In the genomic region with DNA sequence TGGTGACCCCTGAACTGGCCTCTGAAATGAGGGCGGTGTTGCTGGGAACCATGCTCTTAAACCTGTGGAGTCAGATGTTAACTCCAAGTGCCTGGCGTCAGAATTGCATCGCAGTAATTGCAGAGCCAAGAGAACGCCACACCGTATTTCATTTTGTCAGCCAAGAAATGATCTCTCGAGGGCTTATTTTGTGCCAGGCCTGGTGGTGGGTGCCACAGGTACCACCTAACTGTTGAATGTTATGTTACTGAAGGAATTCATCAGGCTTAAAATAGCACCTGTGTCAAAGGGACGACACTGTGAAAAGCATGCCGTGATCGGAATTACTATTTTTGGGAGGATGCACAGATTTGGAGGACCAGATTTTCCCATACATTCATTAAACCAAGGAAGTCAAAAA, we compare ENCODE assay signal across 24 cellular contexts.
"Had no signal": no experiment of that assay in that cellular context is flagged by ENCODE, and none has a peak within 500 bp of the region (broad histone marks: within the 10 kb centered on the region; RNA-seq: fewer than 3 reads in every experiment).

No MANE protein-coding gene starts in this region.

- H3K4me3 ChIP-seq: stomach, suprapubic skin, testis, thoracic aorta, thyroid gland, tibial artery, tibial nerve, transverse colon, upper lobe of left lung, upper lobe of right lung, uterus, vagina had no signal

- H3K36me3 ChIP-seq: stomach, suprapubic skin, thoracic aorta, thyroid gland, tibial artery, tibial nerve, transverse colon, upper lobe of left lung, upper lobe of right lung, uterus, vagina had no signal

- H3K27ac ChIP-seq: stomach, suprapubic skin, testis, thoracic aorta, thyroid gland, tibial artery, tibial nerve, transverse colon, upper lobe of left lung, upper lobe of right lung, uterus, vagina had no signal

- H3K4me1 ChIP-seq: stomach, suprapubic skin, testis, thyroid gland, tibial artery, tibial nerve, transverse colon, upper lobe of left lung, upper lobe of right lung, uterus, vagina had no signal

- H3K9me3 ChIP-seq: suprapubic skin, testis, thoracic aorta, thyroid gland, tibial artery, upper lobe of right lung, uterus, vagina had no signal

- DNase-seq: stimulated activated CD4-positive, alpha-beta T cell treated with anti-CD3 and anti-CD28 coated beads, Interleukin-2, amount 100 ng/mL, for 48 hours; stimulated activated CD4-positive, alpha-beta T cell treated with anti-CD3 and anti-CD28 coated beads, Interleukin-4, amount 100 ng/mL, for 1 hour; stimulated activated CD4-positive, alpha-beta T cell treated with anti-CD3 and anti-CD28 coated beads, Interleukin-4, amount 100 ng/mL, for 24 hours; stimulated activated CD4-positive, alpha-beta T cell treated with anti-CD3 and anti-CD28 coated beads, Interleukin-4, amount 100 ng/mL, for 4 hours; stimulated activated CD8-positive, alpha-beta memory T cell treated with anti-CD3 and anti-CD28 coated beads, Interleukin-4, amount 100 ng/mL, for 48 hours; stimulated activated naive B cell treated with anti-CD40 and anti-IgM and Interleukin-4, amounts not matched to agents 10 μg/mL and 1 μg/mL and 100 μg/mL, for 72 hours; stimulated activated naive CD4-positive, alpha-beta T cell; stimulated activated naive CD4-positive, alpha-beta T cell treated with Interleukin-2 at 50 U/mL for 16 hours; stimulated activated naive CD8-positive, alpha-beta T cell treated with anti-CD3 and anti-CD28 coated beads, Interleukin-15, amount 100 ng/mL, for 72 hours; stimulated activated naive CD8-positive, alpha-beta T cell treated with anti-CD3 and anti-CD28 coated beads, Interleukin-15, Interleukin-2, amounts not matched to agents 100 U/mL and 50 U/mL, for 24 hours; stomach; substantia nigra; testis; thyroid gland; tibial artery; transverse colon; trophoblast cell; upper lobe of left lung; upper lobe of right lung; uterus had no signal
